Comparison of ENCODE assay signal across 8 cellular contexts in the genomic region with DNA sequence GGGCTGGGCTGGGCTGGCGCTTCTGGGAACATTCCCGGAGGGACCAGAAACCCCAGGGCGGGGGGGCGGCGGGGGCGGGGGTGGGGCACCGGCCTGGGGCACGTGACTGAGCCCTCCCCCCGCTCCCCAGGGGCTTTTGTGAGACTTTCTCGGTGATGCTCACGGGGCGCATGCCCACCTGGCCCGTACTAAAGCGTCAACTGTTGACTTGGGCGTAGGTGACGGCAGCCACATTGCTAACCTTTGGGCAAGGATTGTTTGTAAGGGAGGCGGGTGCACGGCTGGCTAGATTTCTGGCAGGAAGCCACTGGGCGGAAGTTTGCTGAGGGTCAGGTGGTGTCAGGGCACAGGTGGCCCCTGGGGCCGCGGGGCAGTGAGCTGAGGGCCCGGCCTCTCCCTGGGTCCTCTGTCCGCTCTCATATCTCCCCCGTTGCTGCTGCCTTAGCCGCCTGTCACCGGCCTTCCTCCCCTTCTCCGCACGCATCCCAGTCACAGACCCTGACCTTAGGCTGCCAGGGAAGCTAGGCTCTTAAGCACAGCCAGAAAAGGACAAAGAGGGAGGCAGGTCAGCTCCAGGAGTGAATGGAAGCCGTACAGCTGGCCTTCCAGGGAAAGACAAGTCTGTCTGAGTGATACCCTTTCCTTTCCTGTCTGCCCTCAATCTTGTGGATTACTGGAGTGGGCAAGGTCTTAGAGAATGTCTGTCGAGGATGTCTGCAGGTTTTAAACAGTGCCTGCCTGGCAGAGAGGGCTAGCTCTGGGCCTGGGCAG. TPM values are rescaled to one million over a fixed set of nuclear protein-coding genes. Genes with fewer than 3 reads are reported as not detected.
DNase-seq lines count a peak whose midpoint lies in the region; ATAC-seq and TF ChIP-seq lines count a peak whose summit lies in the region.

No MANE protein-coding gene starts in this region.

- intact Hi-C loops in ascending aorta (cut with DNase I) (loop anchor here (1.0 kb wide), 1 partner anchor 565 kb away; a partner anchor contains a TSS), gastrocnemius medialis (cut with DNase I; ENCODE audit: low total_unique reads) (loop anchor here (1.0 to 10.0 kb wide), 4 partner anchors 19 to 426 kb away; a partner anchor contains a TSS)

- in situ Hi-C loops in gastrocnemius medialis (cut with MboI; ENCODE audit: low sequenced_read_pairs in 4 of 4) = no loop called here

- CTCF ChIA-PET in AG04450 (lab: Charles Lee) = interaction anchor here (1.5 kb wide), 1 partner anchor 26 kb away, joined by 6 read pairs; no protein-coding TSS in a partner anchor

- TF ChIP-seq POLR2A in GM15510 (IDR thresholded peaks at IDR 0.05; ENCODE audit: borderline replicate concordance, extremely low read depth, insufficient read length) (peak; percentile 19), gastrocnemius medialis (IDR thresholded peaks at IDR 0.05) (peak in 1 of 2 donors; percentile 8)

- TF ChIP-seq CTCF in AG04450 (IDR thresholded peaks at IDR 0.05; ENCODE audit: low read depth, low read length) (no peak), ascending aorta (IDR thresholded peaks at IDR 0.05) (no peak), gastrocnemius medialis (IDR thresholded peaks at IDR 0.05 in 4 of 5, conservative IDR thresholded peaks at IDR 0.05 in 1 of 5) (no peak)

- H3K36me3 ChIP-seq in ascending aorta (peaks cover 4 to 8% of the 10 kb centered on the region in 2 donors), iPS-15b (ENCODE audit: control insufficient read depth, insufficient read depth, low read length) (no peaks in the 10 kb centered on the region), gastrocnemius medialis (no peaks in the 10 kb centered on the region)

- H3K9me3 ChIP-seq in AG04450 (ENCODE audit: control insufficient read depth, insufficient read depth, low read length) = no peaks in the 10 kb centered on the region
- H3K9me3 ChIP-seq in ascending aorta = no peaks in the 10 kb centered on the region
- no peaks in the 10 kb centered on the region for H3K9me3 ChIP-seq in iPS-15b (ENCODE audit: control insufficient read depth, insufficient read depth, low read length)
- no peaks in the 10 kb centered on the region for H3K9me3 ChIP-seq in gastrocnemius medialis

- peak; percentile 23 for ATAC-seq in HG02885 (IDR thresholded peaks at IDR 0.05; ENCODE audit: poor library complexity, unreplicated experiment)
- ATAC-seq in gastrocnemius medialis = peak; percentile 5 to 18

- no peak for DNase-seq in AG04450 (ENCODE audit: low read depth, low spot score)
- DNase-seq in NCI-H345 (lab: John Stamatoyannopoulos, UW) = peak; percentile 86
- peak; percentile 44 to 81 for DNase-seq in ascending aorta (ENCODE audit: low spot score in 2 of 2)
- peak; percentile 31 to 55 for DNase-seq in gastrocnemius medialis
- DNase-seq in NK-92 treated with Interleukin-12 subunit alpha and Interleukin-12 subunit beta, amount 100 ng/mL, for 24 hours (lab: John Stamatoyannopoulos, UW) = no peak

- POLR2A ChIA-PET in AG04450 (lab: Yijun Ruan, JAX) = interaction anchor here (1.5 kb wide), 1 partner anchor 113 kb away, joined by 3 read pairs; a partner anchor contains a TSS

- H3K9ac ChIP-seq in iPS-15b (ENCODE audit: low read depth, low read length) = peak overlapping the region; percentile 93

- peak overlapping the region; percentile 86 for H3K4me3 ChIP-seq in AG04450 (ENCODE audit: low read depth, low read length)
- peak overlapping the region; percentile 63 to 90 for H3K4me3 ChIP-seq in ascending aorta
- peak overlapping the region; percentile 70 for H3K4me3 ChIP-seq in iPS-15b (ENCODE audit: low read depth, low read length)
- H3K4me3 ChIP-seq in gastrocnemius medialis = peak overlapping the region; percentile 75 to 97 (median 79)

- H3K4me1 ChIP-seq in ascending aorta (peaks cover 0 to 12% of the 10 kb centered on the region in 2 donors), iPS-15b (ENCODE audit: control insufficient read depth, insufficient read depth, low read length) (peaks cover 5% of the 10 kb centered on the region), gastrocnemius medialis (peaks cover 7 to 19% of the 10 kb centered on the region in 2 donors)

- H3K27me3 ChIP-seq in AG04450 (ENCODE audit: control insufficient read depth, insufficient read depth, low read length) (peaks cover 4% of the 10 kb centered on the region), ascending aorta (no peaks in the 10 kb centered on the region), iPS-15b (ENCODE audit: control insufficient read depth, insufficient read depth, low read length) (no peaks in the 10 kb centered on the region), gastrocnemius medialis (no peaks in the 10 kb centered on the region)

- H3K27ac ChIP-seq in AG04450 (ENCODE audit: low read depth, low read length) = no peak overlapping the region
- H3K27ac ChIP-seq in ascending aorta = peak overlapping the region; percentile 81 to 91
- peak overlapping the region; percentile 91 to 99 (median 92) for H3K27ac ChIP-seq in gastrocnemius medialis

RNA-seq across cellular contexts. Expression of a gene that starts 0.8 kb away (rescaled TPM):
- polyA plus RNA-seq in AG04450 (2011; rRNA removed) = 9.2 and 10.3 TPM in 2 replicates
- polyA minus RNA-seq in AG04450 (2011; rRNA and poly(A)+ RNA removed) = 7.3 and 10.2 TPM in 2 replicates
- total RNA-seq in ascending aorta (24.8 TPM), gastrocnemius medialis (10 to 100 TPM in 2 of 4 donors, 1 to 10 TPM in 2; 7.0 to 28.3 (median 10.1) TPM)

RNA-seq across cellular contexts. Expression of a gene that starts 18.3 kb away (rescaled TPM):
- polyA plus RNA-seq in AG04450 (2011; rRNA removed) = 1.7 and 2.3 TPM in 2 replicates
- polyA minus RNA-seq in AG04450 (2011; rRNA and poly(A)+ RNA removed) = 1.3 and 1.8 TPM in 2 replicates
- total RNA-seq in ascending aorta (8.7 TPM), gastrocnemius medialis (1 to 10 TPM in 2 of 4 donors, under 1 TPM in 2; 0.41 to 2.4 (median 1.4) TPM)

RNA-seq across cellular contexts. Expression of a gene that starts 38.4 kb away (rescaled TPM):
- polyA plus RNA-seq in AG04450 (2011; rRNA removed) = 0.86 and 0.94 TPM in 2 replicates
- 0.61 and 0.92 TPM in 2 replicates for polyA minus RNA-seq in AG04450 (2011; rRNA and poly(A)+ RNA removed)
- 3.5 TPM for total RNA-seq in ascending aorta
- total RNA-seq in gastrocnemius medialis = 1 to 10 TPM; 1.0 to 2.2 (median 1.4) TPM

RNA-seq across cellular contexts. Expression of a gene that starts 42.8 kb away (rescaled TPM):
- 19.4 and 21.0 TPM in 2 replicates for polyA plus RNA-seq in AG04450 (2011; rRNA removed)
- polyA minus RNA-seq in AG04450 (2011; rRNA and poly(A)+ RNA removed) = 16.1 and 17.1 TPM in 2 replicates
- total RNA-seq in ascending aorta (29.4 TPM), gastrocnemius medialis (10 to 100 TPM; 26.1 to 42.5 (median 34.6) TPM)

Comparison
In these comparisons a context has a peak if more than half of its experiments do, and no peak if none do; other contexts are left out.
1. DNase-seq: peak in NCI-H345 (single experiment), ascending aorta (2 of 2) and gastrocnemius medialis (2 of 2); none in AG04450 (single experiment) and NK-92 treated with Interleukin-12 subunit alpha and Interleukin-12 subunit beta, amount 100 ng/mL, for 24 hours (single experiment).
2. Peak in every context shown above with its lines, with median percentiles within 50 percentile points of each other: H3K4me3 ChIP-seq.